Comparison of ENCODE assay signal across 29 cellular contexts in genomic region chr19:30911491-30911890, GRCh38.
"Had no signal": no experiment of that assay in that cellular context is flagged by ENCODE, and none has a peak within 500 bp of the region (broad histone marks: within the 10 kb centered on the region; RNA-seq: fewer than 3 reads in every experiment).

No MANE protein-coding gene starts in this region.

- H3K4me3 Mint-ChIP-seq: immature natural killer cell; naive B cell; nephron; neural crest cell; stimulated activated memory B cell treated with anti-CD40 and anti-IgM and Interleukin-4, amounts not matched to agents 10 μg/mL and 1 μg/mL and 100 μg/mL, for 72 hours; stimulated activated naive CD8-positive, alpha-beta T cell treated with anti-CD3 and anti-CD28 coated beads, Interleukin-15, amount 100 ng/mL, for 72 hours; type B pancreatic cell had no signal

- H3K4me2 ChIP-seq: hepatocyte, smooth muscle cell had no signal

- DNase-seq: immature natural killer cell; kidney; left colon; left lung; lower lobe of right lung; mammary epithelial cell; mesenchymal stem cell; naive B cell; occipital lobe; ovary; right lobe of liver; stimulated activated CD4-positive, alpha-beta T cell treated with anti-CD3 and anti-CD28 coated beads, Interleukin-1b, Interleukin-23, amount 100 ng/mL, for 48 hours; stimulated activated CD4-positive, alpha-beta T cell treated with anti-CD3 and anti-CD28 coated beads, Interleukin-2, amount 100 ng/mL, for 48 hours; stimulated activated CD4-positive, alpha-beta T cell treated with anti-CD3 and anti-CD28 coated beads, Interleukin-4, amount 100 ng/mL, for 4 hours; stimulated activated CD8-positive, alpha-beta memory T cell treated with anti-CD3 and anti-CD28 coated beads, Interleukin-4, amount 100 ng/mL, for 48 hours; stimulated activated naive CD4-positive, alpha-beta T cell treated with Interleukin-2 at 50 U/mL for 16 hours; stimulated activated naive CD8-positive, alpha-beta T cell treated with anti-CD3 and anti-CD28 coated beads, Interleukin-15, amount 100 ng/mL, for 72 hours; substantia nigra; uterus had no signal

- H3K79me2 ChIP-seq: hepatocyte had no signal

- H3K27ac Mint-ChIP-seq: immature natural killer cell; naive B cell; progenitor cell of endocrine pancreas; stimulated activated memory B cell treated with anti-CD40 and anti-IgM and Interleukin-4, amounts not matched to agents 10 μg/mL and 1 μg/mL and 100 μg/mL, for 72 hours; stimulated activated naive CD8-positive, alpha-beta T cell treated with anti-CD3 and anti-CD28 coated beads, Interleukin-15, amount 100 ng/mL, for 72 hours; type B pancreatic cell had no signal

- H3K36me3 Mint-ChIP-seq: immature natural killer cell; naive B cell; stimulated activated memory B cell treated with anti-CD40 and anti-IgM and Interleukin-4, amounts not matched to agents 10 μg/mL and 1 μg/mL and 100 μg/mL, for 72 hours; type B pancreatic cell had no signal

- H2AFZ ChIP-seq: hepatocyte had no signal

- H3K27me3 Mint-ChIP-seq: naive B cell; stimulated activated memory B cell treated with anti-CD40 and anti-IgM and Interleukin-4, amounts not matched to agents 10 μg/mL and 1 μg/mL and 100 μg/mL, for 72 hours had no signal

- H3K4me1 Mint-ChIP-seq: naive B cell; stimulated activated memory B cell treated with anti-CD40 and anti-IgM and Interleukin-4, amounts not matched to agents 10 μg/mL and 1 μg/mL and 100 μg/mL, for 72 hours; stimulated activated naive CD8-positive, alpha-beta T cell treated with anti-CD3 and anti-CD28 coated beads, Interleukin-15, amount 100 ng/mL, for 72 hours had no signal

- ATAC-seq: left colon; left lung; lower lobe of right lung; right lobe of liver; stimulated activated memory B cell treated with anti-CD40 and anti-IgM and Interleukin-4, amounts not matched to agents 10 μg/mL and 1 μg/mL and 100 μg/mL, for 72 hours; stimulated activated naive CD8-positive, alpha-beta T cell treated with anti-CD3 and anti-CD28 coated beads, Interleukin-15, amount 100 ng/mL, for 72 hours had no signal

- H3K9me3 ChIP-seq: left lung, lower lobe of right lung, neutrophil, ovary, right atrium auricular region, right lobe of liver, tibial nerve, uterus had no signal

- H3K4me3 ChIP-seq: hepatocyte, left lung, lower lobe of right lung, ovary, right atrium auricular region, right lobe of liver, smooth muscle cell, tibial nerve, uterus had no signal

- H3K9me3 Mint-ChIP-seq: immature natural killer cell; nephron; neural crest cell; stimulated activated naive CD8-positive, alpha-beta T cell treated with anti-CD3 and anti-CD28 coated beads, Interleukin-15, amount 100 ng/mL, for 72 hours; type B pancreatic cell had no signal

- H3K4me1 ChIP-seq: left lung, lower lobe of right lung, right atrium auricular region, right lobe of liver, tibial nerve, uterus had no signal

- H3K27me3 ChIP-seq: hepatocyte, left lung, ovary, right atrium auricular region, right lobe of liver, tibial nerve, uterus had no signal

- H3K36me3 ChIP-seq: left lung, lower lobe of right lung, neutrophil, ovary, right atrium auricular region, right lobe of liver, tibial nerve, uterus had no signal

- H3K27ac ChIP-seq: hepatocyte, left lung, lower lobe of right lung, neutrophil, ovary, right atrium auricular region, right lobe of liver, tibial nerve, uterus had no signal
